9 cellular contexts compared by ENCODE assay signal in the genomic region with DNA sequence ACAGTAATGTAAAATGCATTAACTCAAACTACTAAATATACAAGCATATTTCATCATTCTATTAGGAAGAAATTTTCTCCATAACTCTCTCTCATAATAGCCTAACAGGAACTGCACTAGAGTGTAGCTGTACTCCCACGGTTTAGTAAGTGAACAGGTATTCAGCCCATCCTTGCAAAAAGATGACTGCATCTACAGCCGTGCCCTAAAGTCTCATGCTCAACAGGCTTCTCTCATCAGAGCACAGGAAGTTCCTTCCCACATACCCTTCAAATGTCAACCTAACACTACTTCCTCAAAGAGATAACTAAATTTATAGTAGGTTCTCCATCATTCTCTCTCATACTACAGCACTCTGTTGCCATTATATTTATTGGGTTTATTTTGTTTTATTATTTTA.
DNase-seq lines count a peak whose midpoint lies in the region; ATAC-seq and TF ChIP-seq lines count a peak whose summit lies in the region.
"Had no signal": no experiment of that assay in that cellular context is flagged by ENCODE, and none has a peak within 500 bp of the region (broad histone marks: within the 10 kb centered on the region; RNA-seq: fewer than 3 reads in every experiment).

No MANE protein-coding gene starts in this region.

- whole genome bisulfite sequencing in esophagus muscularis mucosa: 23% methylated on average over 2 of the region's 2 CpGs

- no peak for TF ChIP-seq EP300 in esophagus muscularis mucosa (IDR thresholded peaks at IDR 0.05)

- no peak overlapping the region for H3K27ac Mint-ChIP-seq in activated naive CD4-positive, alpha-beta T cell treated with anti-CD3 and anti-CD28 coated beads, Interleukin-2, amount 50 U/mL, for 72 hours

- TF ChIP-seq POLR2A in esophagus muscularis mucosa (IDR thresholded peaks at IDR 0.05; ENCODE audit: low read depth): no peak

- H3K27me3 ChIP-seq in esophagus muscularis mucosa: no peaks in the 10 kb centered on the region
- no peaks in the 10 kb centered on the region for H3K27me3 ChIP-seq in right atrium auricular region

- DNase-seq in KG1 (lab: John Stamatoyannopoulos, UW) (peak; percentile 21), non-pigmented ciliary epithelial cell (ENCODE audit: low read depth) (peak; percentile 93), esophagus muscularis mucosa (ENCODE audit: extremely low spot score) (no peak), GF-D8 (lab: John Stamatoyannopoulos, UW) (no peak), HuH-7 (ENCODE audit: low spot score) (no peak), right atrium auricular region (ENCODE audit: low spot score) (no peak)
- no peak for DNase-seq in activated naive CD4-positive, alpha-beta T cell treated with anti-CD3 and anti-CD28 coated beads, Interleukin-2, amount 50 U/mL, for 72 hours (ENCODE audit: low spot score in 2 of 2)

- H3K36me3 ChIP-seq in esophagus muscularis mucosa (peaks cover 0 to 8% (median 0%) of the 10 kb centered on the region in 4 donors), right atrium auricular region (no peaks in the 10 kb centered on the region)

- H3K27ac ChIP-seq in esophagus muscularis mucosa (replicated peaks in 1 of 4) (no peak overlapping the region), right atrium auricular region (no peak overlapping the region)
- H3K27ac ChIP-seq: KMS-11 had no signal

- H3K4me3 ChIP-seq in esophagus muscularis mucosa (no peak overlapping the region), right atrium auricular region (no peak overlapping the region)

- TF ChIP-seq CTCF in esophagus muscularis mucosa (IDR thresholded peaks at IDR 0.05): no peak
- TF ChIP-seq CTCF in right atrium auricular region (IDR thresholded peaks at IDR 0.05): no peak

- H3K36me3 Mint-ChIP-seq in activated naive CD4-positive, alpha-beta T cell treated with anti-CD3 and anti-CD28 coated beads, Interleukin-2, amount 50 U/mL, for 72 hours: peaks cover 3 to 33% of the 10 kb centered on the region in 2 donors

- H3K9me3 Mint-ChIP-seq in activated naive CD4-positive, alpha-beta T cell treated with anti-CD3 and anti-CD28 coated beads, Interleukin-2, amount 50 U/mL, for 72 hours: peaks cover 4 to 8% of the 10 kb centered on the region in 2 donors

- H3K4me1 ChIP-seq in esophagus muscularis mucosa (peaks cover 0 to 5% (median 2%) of the 10 kb centered on the region in 4 donors), right atrium auricular region (no peaks in the 10 kb centered on the region)

- H3K9me3 ChIP-seq in esophagus muscularis mucosa: peaks cover 0 to 10% (median 7%) of the 10 kb centered on the region in 4 donors
- peaks cover 0 to 10% of the 10 kb centered on the region in 2 donors for H3K9me3 ChIP-seq in right atrium auricular region

- intact Hi-C loops in esophagus muscularis mucosa (cut with DNase I): no loop called here

- ATAC-seq in GM18868 (IDR thresholded peaks at IDR 0.05; ENCODE audit: unreplicated experiment): peak; percentile 48
- peak; percentile 55 to 67 for ATAC-seq in activated naive CD4-positive, alpha-beta T cell treated with anti-CD3 and anti-CD28 coated beads, Interleukin-2, amount 50 U/mL, for 72 hours

Comparison
In these comparisons a context has a peak if more than half of its experiments do, and no peak if none do; other contexts are left out.
1. DNase-seq: peak in KG1 (single experiment) and non-pigmented ciliary epithelial cell (single experiment); none in activated naive CD4-positive, alpha-beta T cell treated with anti-CD3 and anti-CD28 coated beads, Interleukin-2, amount 50 U/mL, for 72 hours (0 of 2), esophagus muscularis mucosa (single experiment), GF-D8 (single experiment), HuH-7 (single experiment) and right atrium auricular region (single experiment).